ENCODE assay signal across 20 cellular contexts in genomic region chr1:47469910-47470309, GRCh38. TPM values are rescaled to one million over a fixed set of nuclear protein-coding genes. Genes with fewer than 3 reads are reported as not detected.
"Had no signal": no experiment of that assay in that cellular context is flagged by ENCODE, and none has a peak within 500 bp of the region (broad histone marks: within the 10 kb centered on the region; RNA-seq: fewer than 3 reads in every experiment).

No MANE protein-coding gene starts in this region.

- H3K9me3 ChIP-seq: gastroesophageal sphincter, heart left ventricle, spleen, thoracic aorta had no signal

- H3K27ac Mint-ChIP-seq: activated CD4-positive, alpha-beta T cell treated with anti-CD3 and anti-CD28 coated beads for 36 hours; activated naive CD8-positive, alpha-beta T cell; nephron progenitor cell; stimulated activated memory B cell treated with anti-CD40 and anti-IgM and Interleukin-4, amounts not matched to agents 10 μg/mL and 1 μg/mL and 100 μg/mL, for 72 hours; T-helper 2 cell treated with Interferon-gamma antibody and Interleukin-4, amounts not matched to agents 5 μg/mL and 100 μg/mL, for 36 hours had no signal

- H3K36me3 ChIP-seq: gastroesophageal sphincter, heart left ventricle, spleen, thoracic aorta had no signal

- H3K4me3 Mint-ChIP-seq: activated CD4-positive, alpha-beta T cell treated with anti-CD3 and anti-CD28 coated beads for 36 hours; activated naive CD8-positive, alpha-beta T cell; nephron progenitor cell; stimulated activated memory B cell treated with anti-CD40 and anti-IgM and Interleukin-4, amounts not matched to agents 10 μg/mL and 1 μg/mL and 100 μg/mL, for 72 hours; T-helper 2 cell treated with Interferon-gamma antibody and Interleukin-4, amounts not matched to agents 5 μg/mL and 100 μg/mL, for 36 hours had no signal

- H3K27ac ChIP-seq: gastroesophageal sphincter, heart left ventricle, spleen, thoracic aorta had no signal

- H3K36me3 Mint-ChIP-seq: activated naive CD8-positive, alpha-beta T cell; stimulated activated memory B cell treated with anti-CD40 and anti-IgM and Interleukin-4, amounts not matched to agents 10 μg/mL and 1 μg/mL and 100 μg/mL, for 72 hours had no signal

- H3K4me3 ChIP-seq: gastroesophageal sphincter, heart left ventricle, spleen, thoracic aorta had no signal

- ATAC-seq: activated CD4-positive, alpha-beta T cell treated with anti-CD3 and anti-CD28 coated beads for 36 hours; gastroesophageal sphincter; heart left ventricle; left ventricle myocardium superior; stimulated activated memory B cell treated with anti-CD40 and anti-IgM and Interleukin-4, amounts not matched to agents 10 μg/mL and 1 μg/mL and 100 μg/mL, for 72 hours had no signal

- H3K4me1 ChIP-seq: gastroesophageal sphincter, spleen had no signal

- DNase-seq: activated CD4-positive, alpha-beta T cell treated with anti-CD3 and anti-CD28 coated beads for 36 hours; activated CD4-positive, alpha-beta T cell treated with anti-CD3 and anti-CD28 coated beads, Interleukin-2, amount 50 U/mL, for 48 hours; activated gamma-delta T cell treated with Interleukin-2 at 50 U/mL for 16 hours; cerebellar nuclear complex; effector CD4-positive, alpha-beta T cell; heart left ventricle; left ventricle myocardium superior; nephron progenitor cell; occipital lobe; spleen; stimulated activated CD4-positive, alpha-beta T cell treated with anti-CD3 and anti-CD28 coated beads, Interleukin-4, amount 100 ng/mL, for 4 hours had no signal

- H3K4me1 Mint-ChIP-seq: activated CD4-positive, alpha-beta T cell treated with anti-CD3 and anti-CD28 coated beads for 36 hours; stimulated activated memory B cell treated with anti-CD40 and anti-IgM and Interleukin-4, amounts not matched to agents 10 μg/mL and 1 μg/mL and 100 μg/mL, for 72 hours had no signal

RNA-seq across cellular contexts. Expression of gene FOXD2, which starts 32.1 kb away (rescaled TPM):
- total RNA-seq: bronchial epithelial cell, left ventricle myocardium superior had no signal

RNA-seq across cellular contexts. Expression of gene FOXE3, which starts 53.8 kb away (rescaled TPM):
- total RNA-seq: activated CD4-positive, alpha-beta T cell treated with anti-CD3 and anti-CD28 coated beads for 36 hours; bronchial epithelial cell; esophagus mucosa; gastroesophageal sphincter; heart left ventricle; left ventricle myocardium superior; occipital lobe; renal cortical epithelial cell; spleen; urinary bladder had no signal
- polyA plus RNA-seq: heart left ventricle, spleen, urinary bladder had no signal
